ENCODE assay signal across 14 cellular contexts in the genomic region with DNA sequence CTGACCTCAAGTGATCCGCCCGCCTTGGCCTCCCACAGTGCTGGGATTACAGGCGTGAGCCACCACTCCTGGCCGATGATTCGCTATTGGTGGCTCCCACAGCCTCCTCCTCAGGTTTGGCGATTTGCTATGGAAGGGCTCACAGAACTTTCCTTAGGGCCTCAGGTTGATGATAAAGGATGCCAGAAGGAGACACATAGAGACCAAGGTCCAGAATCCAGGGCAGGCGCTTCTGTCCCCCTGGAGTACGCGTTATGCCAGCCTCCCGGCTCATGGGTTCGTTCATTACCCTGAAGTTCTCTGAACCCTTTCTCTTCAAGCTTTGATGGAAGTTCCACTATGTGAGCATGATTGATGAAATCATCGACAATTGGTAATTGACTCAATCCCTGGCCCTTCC. TPM values are rescaled to one million over a fixed set of nuclear protein-coding genes. Genes with fewer than 3 reads are reported as not detected.
DNase-seq lines count a peak whose midpoint lies in the region; ATAC-seq and TF ChIP-seq lines count a peak whose summit lies in the region.
"Had no signal": no experiment of that assay in that cellular context is flagged by ENCODE, and none has a peak within 500 bp of the region (broad histone marks: within the 10 kb centered on the region; RNA-seq: fewer than 3 reads in every experiment).

No MANE protein-coding gene starts in this region.

- no peak overlapping the region for H3K56ac ChIP-seq in H9 (ENCODE audit: insufficient read length, low read depth, low read length)

- peak; percentile 18; the same call in 1 of the 3 replicates for TF ChIP-seq CTCF in H9 (conservative IDR thresholded peaks at IDR 0.05)
- peak; percentile 4 for TF ChIP-seq CTCF in HFF-Myc (IDR thresholded peaks at IDR 0.05; ENCODE audit: low read depth, low read length, missing control alignments)
- no peak for TF ChIP-seq CTCF in osteoblast (IDR thresholded peaks at IDR 0.05; ENCODE audit: extremely low read depth, low read depth, low read length)

- no peak overlapping the region for H3K18ac ChIP-seq in H9 (ENCODE audit: insufficient read length, low read depth, low read length)

- no peak overlapping the region for H2BK20ac ChIP-seq in H9 (ENCODE audit: low read depth, low read length, poor library complexity, severe bottlenecking)

- DNase-seq in H9, result peak; percentile 31
- DNase-seq in HFF-Myc (ENCODE audit: extremely low read depth, low read depth), result no peak
- DNase-seq in osteoblast (ENCODE audit: insufficient read length, low spot score, missing footprints), result peak; percentile 60
- no peak for DNase-seq in activated T-cell treated with anti-CD3 and anti-CD28 coated beads, Interleukin-2, amount 50 U/mL, for 72 hours
- DNase-seq in AG08395 (ENCODE audit: low spot score), result no peak
- no peak for DNase-seq in NCI-H2227 (lab: John Stamatoyannopoulos, UW; ENCODE audit: unreplicated experiment)
- DNase-seq: BE2C; CD4-positive, alpha-beta memory T cell; DND-41; GDM1; HCEC 1CT had no signal

- H3K23ac ChIP-seq in H9 (ENCODE audit: insufficient read length, low read depth, low read length), result no peak overlapping the region

- no peaks in the 10 kb centered on the region for H3K36me3 ChIP-seq in osteoblast (ENCODE audit: insufficient read depth, low read length)
- H3K36me3 ChIP-seq: BE2C had no signal

- no peaks in the 10 kb centered on the region for H3K36me3 Mint-ChIP-seq in H9 (ENCODE audit: insufficient read depth in 1 of 3, low read depth in 3 of 3)
- H3K36me3 Mint-ChIP-seq in activated T-cell treated with anti-CD3 and anti-CD28 coated beads, Interleukin-2, amount 50 U/mL, for 72 hours (ENCODE audit: insufficient read depth in 2 of 2), result no peaks in the 10 kb centered on the region
- H3K36me3 Mint-ChIP-seq: CD4-positive, alpha-beta memory T cell; IgD-negative memory B cell had no signal

- no peaks in the 10 kb centered on the region for H3K27me3 ChIP-seq in H9 (ENCODE audit: insufficient read depth, low read length)
- no peaks in the 10 kb centered on the region for H3K27me3 ChIP-seq in osteoblast (ENCODE audit: insufficient read depth, low read length)
- H3K27me3 ChIP-seq: BE2C had no signal

- no peaks in the 10 kb centered on the region; a peak in 1 of 5 replicates for H3K9me3 Mint-ChIP-seq in H9
- no peaks in the 10 kb centered on the region for H3K9me3 Mint-ChIP-seq in activated T-cell treated with anti-CD3 and anti-CD28 coated beads, Interleukin-2, amount 50 U/mL, for 72 hours
- H3K9me3 Mint-ChIP-seq: CD4-positive, alpha-beta memory T cell; IgD-negative memory B cell had no signal

- H3K27ac ChIP-seq in H9 (ENCODE audit: insufficient read length, low read depth, low read length) (no peak overlapping the region), osteoblast (ENCODE audit: low read depth, low read length) (no peak overlapping the region)
- H3K27ac ChIP-seq: C4-2B had no signal

- ATAC-seq in SK-N-SH treated with all-trans-retinoic acid at 6 μM for 48 hours, result peak; percentile 21; the same call in 1 of the 3 replicates
- ATAC-seq in activated T-cell treated with anti-CD3 and anti-CD28 coated beads, Interleukin-2, amount 50 U/mL, for 72 hours (replicated peaks in 1 of 2), result no peak

- H3K79me2 ChIP-seq in H9 (ENCODE audit: insufficient read depth, low read length) (no peaks in the 10 kb centered on the region), osteoblast (ENCODE audit: insufficient read depth, low read length) (no peaks in the 10 kb centered on the region)

- no peak overlapping the region for H3K4ac ChIP-seq in H9 (ENCODE audit: low read depth, low read length)

- H2BK120ac ChIP-seq in H9 (ENCODE audit: low read depth, low read length, poor library complexity, severe bottlenecking), result no peak overlapping the region

- WGBS in H9 (ENCODE audit: extremely low coverage, insufficient read length, low lambda C conversion rate), result no CpG with 5 or more reads among the region's 12 CpGs

- H2AFZ ChIP-seq in H9 (ENCODE audit: low read length) (no peak overlapping the region), osteoblast (ENCODE audit: low read length) (no peak overlapping the region)

- H4K20me1 ChIP-seq in H9 (ENCODE audit: control insufficient read depth, insufficient read depth, insufficient read length) (no peaks in the 10 kb centered on the region), osteoblast (ENCODE audit: insufficient read depth, low read length) (no peaks in the 10 kb centered on the region)

- no peaks in the 10 kb centered on the region for H3K79me1 ChIP-seq in H9 (ENCODE audit: insufficient read depth, low read depth, low read length, poor library complexity, severe bottlenecking)

- H3K23me2 ChIP-seq in H9 (ENCODE audit: insufficient read length, low read depth, low read length, poor library complexity, severe bottlenecking), result no peaks in the 10 kb centered on the region

- H4K8ac ChIP-seq in H9 (replicated peaks; ENCODE audit: insufficient read length, low read depth, low read length), result no peak overlapping the region

- H3K4me3 ChIP-seq in HFF-Myc (replicated peaks; ENCODE audit: low read depth, low read length) (no peak overlapping the region), osteoblast (ENCODE audit: insufficient read depth, low read length) (no peak overlapping the region)

- H2BK12ac ChIP-seq in H9 (ENCODE audit: insufficient read length, low read depth, low read length), result no peak overlapping the region

- H3K4me1 ChIP-seq in H9 (ENCODE audit: insufficient read depth, low read length) (no peaks in the 10 kb centered on the region), osteoblast (ENCODE audit: insufficient read depth, low read length) (peaks cover 16% of the 10 kb centered on the region)

- no peaks in the 10 kb centered on the region for H3K9me3 ChIP-seq in H9 (ENCODE audit: control insufficient read depth, low read depth, low read length)
- H3K9me3 ChIP-seq in osteoblast (ENCODE audit: low read depth, low read length), result no peaks in the 10 kb centered on the region
- H3K9me3 ChIP-seq: BE2C had no signal

- H3K4me3 Mint-ChIP-seq in H9, result no peak overlapping the region
- H3K4me3 Mint-ChIP-seq in activated T-cell treated with anti-CD3 and anti-CD28 coated beads, Interleukin-2, amount 50 U/mL, for 72 hours, result no peak overlapping the region
- H3K4me3 Mint-ChIP-seq: CD4-positive, alpha-beta memory T cell; IgD-negative memory B cell had no signal

- no peak overlapping the region for H2BK5ac ChIP-seq in H9 (ENCODE audit: insufficient read length, low read length)

- H3T11ph ChIP-seq in H9 (ENCODE audit: low read length), result no peak overlapping the region

- no peak overlapping the region for H3K14ac ChIP-seq in H9 (ENCODE audit: insufficient read depth, low read length)

- no peak overlapping the region for H3K27ac Mint-ChIP-seq in H9
- no peak overlapping the region for H3K27ac Mint-ChIP-seq in activated T-cell treated with anti-CD3 and anti-CD28 coated beads, Interleukin-2, amount 50 U/mL, for 72 hours
- H3K27ac Mint-ChIP-seq: CD4-positive, alpha-beta memory T cell had no signal

- H2BK15ac ChIP-seq in H9 (ENCODE audit: low read depth, low read length), result no peak overlapping the region

- peaks cover 0 to 9% of the 10 kb centered on the region in 2 experiments; a peak in 2 of 4 replicates for H3K4me1 Mint-ChIP-seq in H9
- peaks cover 5% of the 10 kb centered on the region for H3K4me1 Mint-ChIP-seq in activated T-cell treated with anti-CD3 and anti-CD28 coated beads, Interleukin-2, amount 50 U/mL, for 72 hours (ENCODE audit: low read depth)
- H3K4me1 Mint-ChIP-seq: CD4-positive, alpha-beta memory T cell had no signal

- H4K5ac ChIP-seq in H9 (ENCODE audit: insufficient read length, low read depth, low read length), result no peak overlapping the region

- no peaks in the 10 kb centered on the region; the same call in none of the 2 replicates for H3K27me3 Mint-ChIP-seq in H9 (ENCODE audit: low read depth)
- no peaks in the 10 kb centered on the region for H3K27me3 Mint-ChIP-seq in activated T-cell treated with anti-CD3 and anti-CD28 coated beads, Interleukin-2, amount 50 U/mL, for 72 hours (ENCODE audit: low read depth)

- H3K4me2 ChIP-seq in H9 (ENCODE audit: insufficient read depth, insufficient read length, low read length), result no peak overlapping the region
- no peak overlapping the region for H3K4me2 ChIP-seq in osteoblast (ENCODE audit: insufficient read depth, low read length)

- H2AK5ac ChIP-seq in H9 (ENCODE audit: insufficient read length, low read length), result no peak overlapping the region

- no peak overlapping the region for H4K91ac ChIP-seq in H9 (ENCODE audit: insufficient read length, low read depth, low read length)

- H3K9ac ChIP-seq in H9 (ENCODE audit: extremely low read depth, insufficient read length, low read length), result no peak overlapping the region

TF ChIP-seq in SK-N-SH treated with all-trans-retinoic acid at 6 μM for 48 hours, 23 proteins besides CTCF, POLR2A, EP300 and RAD21 (continues in another document):
- no peak for TF ChIP-seq ZNF8 (CRISPR knock-in tag; IDR thresholded peaks at IDR 0.05)
- no peak for TF ChIP-seq ZNF70 (CRISPR knock-in tag; IDR thresholded peaks at IDR 0.05)
- no peak for TF ChIP-seq ZFP30 (CRISPR knock-in tag; IDR thresholded peaks at IDR 0.05)
- TF ChIP-seq OSR1 (CRISPR knock-in tag; IDR thresholded peaks at IDR 0.05), result no peak

RNA-seq across cellular contexts. Expression of gene LGALS3BP, which starts 19.9 kb away (rescaled TPM):
- 69.8 and 76.4 TPM in 2 replicates for total RNA-seq in H9 (2021)
- 388 and 457 TPM in 2 replicates for total RNA-seq in osteoblast
- 10 to 100 TPM; 23.1 to 28.2 TPM for total RNA-seq in activated T-cell treated with anti-CD3 and anti-CD28 coated beads, Interleukin-2, amount 50 U/mL, for 72 hours

RNA-seq across cellular contexts. Expression of gene TIMP2, which starts 34.6 kb away (rescaled TPM):
- 29.0 and 30.3 TPM in 2 replicates for total RNA-seq in H9 (2021)
- total RNA-seq in osteoblast, result 164 and 171 TPM in 2 replicates
- 1 to 10 TPM; 2.6 to 4.1 TPM for total RNA-seq in activated T-cell treated with anti-CD3 and anti-CD28 coated beads, Interleukin-2, amount 50 U/mL, for 72 hours

RNA-seq across cellular contexts. Expression of gene CANT1, which starts 49.8 kb away (rescaled TPM):
- total RNA-seq in H9 (2021), result 32.4 and 33.0 TPM in 2 replicates
- 49.2 and 51.3 TPM in 2 replicates for total RNA-seq in osteoblast
- total RNA-seq in activated T-cell treated with anti-CD3 and anti-CD28 coated beads, Interleukin-2, amount 50 U/mL, for 72 hours, result 10 to 100 TPM; 52.9 to 58.1 TPM

RNA-seq across cellular contexts. Expression of gene CEP295NL, which starts 56.8 kb away (rescaled TPM):
- total RNA-seq in H9 (2021), result 0.42 and 0.66 TPM in 2 replicates
- total RNA-seq in osteoblast, result 2.5 and 5.3 TPM in 2 replicates
- total RNA-seq in activated T-cell treated with anti-CD3 and anti-CD28 coated beads, Interleukin-2, amount 50 U/mL, for 72 hours, result under 1 TPM; 0.12 to 0.19 TPM

Comparison
In these comparisons a context has a peak if more than half of its experiments do, and no peak if none do; other contexts are left out.
1. DNase-seq: peak in H9 (single experiment) and osteoblast (single experiment); none in HFF-Myc (single experiment), activated T-cell treated with anti-CD3 and anti-CD28 coated beads, Interleukin-2, amount 50 U/mL, for 72 hours (0 of 2), AG08395 (single experiment) and NCI-H2227 (single experiment).